In the genomic region with DNA sequence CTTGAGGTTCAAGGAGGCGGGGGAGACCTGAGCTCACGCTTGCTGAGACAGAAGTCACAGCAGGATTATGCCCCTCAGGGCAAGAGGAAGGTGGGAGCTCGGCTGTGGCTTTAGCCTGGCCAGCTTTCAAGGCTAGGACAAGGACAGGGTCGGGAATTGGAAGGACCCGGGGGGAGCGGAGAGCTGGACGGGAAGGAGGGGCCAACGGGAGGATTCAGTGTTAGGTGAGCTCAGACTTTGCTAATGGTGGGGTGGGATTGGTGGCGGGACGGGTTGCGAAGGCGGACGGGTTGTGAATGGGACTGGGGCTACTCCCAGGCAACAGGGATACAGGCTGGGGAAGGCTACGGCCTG, we compare ENCODE assay signal across 8 cellular contexts. TPM values are rescaled to one million over a fixed set of nuclear protein-coding genes. Genes with fewer than 3 reads are reported as not detected.
DNase-seq lines count a peak whose midpoint lies in the region; ATAC-seq and TF ChIP-seq lines count a peak whose summit lies in the region.

No MANE protein-coding gene starts in this region.

- H3K27ac ChIP-seq in breast epithelium (peak overlapping the region; percentile 97 to 100), mesendoderm (ENCODE audit: low read depth, low read length) (peak overlapping the region; percentile 66), aorta (ENCODE audit: low read depth in 1 of 2, low read length in 2 of 2) (peak overlapping the region in 1 of 2 donors; percentile 26)

- H4K5ac ChIP-seq in mesendoderm (ENCODE audit: low read length) = no peak overlapping the region

- no peak overlapping the region for H4K8ac ChIP-seq in mesendoderm (ENCODE audit: low read depth, low read length)

- H3K4me1 ChIP-seq in breast epithelium (peaks cover 7 to 13% of the 10 kb centered on the region in 2 donors), mesendoderm (ENCODE audit: control insufficient read depth, low read depth, low read length) (peaks cover 2% of the 10 kb centered on the region), aorta (ENCODE audit: control insufficient read depth in 1 of 2, insufficient read depth in 2 of 2, low read length in 2 of 2) (no peaks in the 10 kb centered on the region)

- H2BK5ac ChIP-seq in mesendoderm (ENCODE audit: low read length) = no peak overlapping the region

- H3K4me3 ChIP-seq in breast epithelium = peak overlapping the region; percentile 58 to 94 (median 69)
- peak overlapping the region; percentile 71 for H3K4me3 ChIP-seq in mesendoderm (ENCODE audit: low read length)
- H3K4me3 ChIP-seq in aorta (ENCODE audit: low read length in 2 of 2) = peak overlapping the region; percentile 11

- no peak overlapping the region for H2BK15ac ChIP-seq in mesendoderm (replicated peaks; ENCODE audit: low read depth)

- no peaks in the 10 kb centered on the region for H3K9me3 Mint-ChIP-seq in stimulated activated naive CD8-positive, alpha-beta T cell treated with anti-CD3 and anti-CD28 coated beads, Interleukin-15, Interleukin-2, amounts not matched to agents 100 ng/mL and 50 ng/mL, for 24 hours

- no peak overlapping the region for H2AK5ac ChIP-seq in mesendoderm (ENCODE audit: low read length)

- TF ChIP-seq CTCF in breast epithelium (IDR thresholded peaks at IDR 0.05) = no peak

- H3K9me3 ChIP-seq in breast epithelium (no peaks in the 10 kb centered on the region), aorta (ENCODE audit: control insufficient read depth, low read length) (no peaks in the 10 kb centered on the region)

- peak overlapping the region; percentile 93 for H3K4me3 Mint-ChIP-seq in stimulated activated naive CD8-positive, alpha-beta T cell treated with anti-CD3 and anti-CD28 coated beads, Interleukin-15, Interleukin-2, amounts not matched to agents 100 ng/mL and 50 ng/mL, for 24 hours

- TF ChIP-seq POLR2A in breast epithelium (IDR thresholded peaks at IDR 0.05) = no peak

- H3K4ac ChIP-seq in mesendoderm (ENCODE audit: low read depth, low read length) = no peak overlapping the region

- WGBS in mesendoderm (ENCODE audit: extremely low coverage, insufficient coverage, low lambda C conversion rate) = no CpG with 5 or more reads among the region's 14 CpGs
- 2% methylated on average over 14 of the region's 14 CpGs for WGBS in aorta, 2 donors

- ATAC-seq in stimulated activated naive CD8-positive, alpha-beta T cell treated with anti-CD3 and anti-CD28 coated beads, Interleukin-15, Interleukin-2, amounts not matched to agents 100 U/mL and 50 U/mL, for 24 hours = no peak
- ATAC-seq in aorta (ENCODE audit: low FRiP score) (no peak), HG02678 (IDR thresholded peaks at IDR 0.05; ENCODE audit: unreplicated experiment) (no peak), GM18907 (IDR thresholded peaks at IDR 0.05; ENCODE audit: unreplicated experiment) (no peak), GM21737 (IDR thresholded peaks at IDR 0.05; ENCODE audit: unreplicated experiment) (no peak)

- no peaks in the 10 kb centered on the region for H3K27me3 Mint-ChIP-seq in stimulated activated naive CD8-positive, alpha-beta T cell treated with anti-CD3 and anti-CD28 coated beads, Interleukin-15, Interleukin-2, amounts not matched to agents 100 ng/mL and 50 ng/mL, for 24 hours

- H3K36me3 Mint-ChIP-seq in stimulated activated naive CD8-positive, alpha-beta T cell treated with anti-CD3 and anti-CD28 coated beads, Interleukin-15, Interleukin-2, amounts not matched to agents 100 ng/mL and 50 ng/mL, for 24 hours (ENCODE audit: low read depth) = peaks cover 25% of the 10 kb centered on the region

- H2BK120ac ChIP-seq in mesendoderm (ENCODE audit: low read depth, low read length) = no peak overlapping the region

- H3K79me1 ChIP-seq in mesendoderm (ENCODE audit: low read length) = no peaks in the 10 kb centered on the region

- intact Hi-C loops in breast epithelium (cut with DNase I; ENCODE audit: low total_unique reads) (no loop called here), aorta (cut with DNase I) (loop anchor here in 1 of 2 donors (5.0 kb wide), 1 partner anchor 106 kb away; no protein-coding TSS in a partner anchor)

- H3K27ac Mint-ChIP-seq in stimulated activated naive CD8-positive, alpha-beta T cell treated with anti-CD3 and anti-CD28 coated beads, Interleukin-15, Interleukin-2, amounts not matched to agents 100 ng/mL and 50 ng/mL, for 24 hours = peak overlapping the region; percentile 93

- H3K4me1 Mint-ChIP-seq in stimulated activated naive CD8-positive, alpha-beta T cell treated with anti-CD3 and anti-CD28 coated beads, Interleukin-15, Interleukin-2, amounts not matched to agents 100 ng/mL and 50 ng/mL, for 24 hours (ENCODE audit: low read depth) = peaks cover 23% of the 10 kb centered on the region

- no peak for DNase-seq in stimulated activated naive CD8-positive, alpha-beta T cell treated with anti-CD3 and anti-CD28 coated beads, Interleukin-15, Interleukin-2, amounts not matched to agents 100 U/mL and 50 U/mL, for 24 hours
- DNase-seq in breast epithelium (ENCODE audit: low spot score in 2 of 2) = no peak
- DNase-seq in mesendoderm = no peak
- no peak for DNase-seq in aorta

- H3K36me3 ChIP-seq in breast epithelium = no peaks in the 10 kb centered on the region
- H3K36me3 ChIP-seq in mesendoderm (ENCODE audit: control insufficient read depth, insufficient read depth, low read length) = no peaks in the 10 kb centered on the region
- no peaks in the 10 kb centered on the region for H3K36me3 ChIP-seq in aorta (ENCODE audit: control insufficient read depth in 1 of 2, insufficient read depth in 2 of 2, low read length in 1 of 2)

- peak overlapping the region; percentile 71 for H3K4me2 ChIP-seq in mesendoderm (ENCODE audit: low read length)

- peaks cover 30% of the 10 kb centered on the region for H3K79me2 ChIP-seq in mesendoderm (ENCODE audit: control insufficient read depth, insufficient read depth, low read length)

- H3K23ac ChIP-seq in mesendoderm (ENCODE audit: low read length) = no peak overlapping the region

- H3K9ac ChIP-seq in mesendoderm (ENCODE audit: low read length) = peak overlapping the region; percentile 71

- H3K27me3 ChIP-seq in breast epithelium (no peaks in the 10 kb centered on the region), mesendoderm (ENCODE audit: insufficient read depth, low read length, poor library complexity) (no peaks in the 10 kb centered on the region), aorta (ENCODE audit: control insufficient read depth in 1 of 2, insufficient read depth in 2 of 2, low read length in 1 of 2) (no peaks in the 10 kb centered on the region)

- H3K18ac ChIP-seq in mesendoderm (ENCODE audit: low read length) = no peak overlapping the region

- peak overlapping the region; percentile 84 for H3K56ac ChIP-seq in mesendoderm (ENCODE audit: low read length)

RNA-seq across cellular contexts. Expression of gene RIBC1, which starts 0.2 kb away (rescaled TPM):
- 1 to 10 TPM; 2.0 to 2.9 (median 2.1) TPM for total RNA-seq in breast epithelium
- 1.00 TPM for polyA plus RNA-seq in mesendoderm (2013, experiment 1 of 2)
- polyA plus RNA-seq in mesendoderm (2013, experiment 2 of 2) = 0.92 TPM
- under 1 TPM; 0.48 to 0.58 TPM for total RNA-seq in aorta
- polyA plus RNA-seq in aorta = 1 to 10 TPM in 1 of 2 donors, under 1 TPM in 1; 0.69 to 1.0 TPM

RNA-seq across cellular contexts. Expression of gene SMC1A, which starts 0.4 kb away (rescaled TPM):
- total RNA-seq in breast epithelium (10 to 100 TPM; 25.3 to 38.3 (median 34.1) TPM), aorta (10 to 100 TPM; 53.9 to 57.3 TPM)
- 61.8 TPM for polyA plus RNA-seq in mesendoderm (2013, experiment 1 of 2)
- 64.2 TPM for polyA plus RNA-seq in mesendoderm (2013, experiment 2 of 2)
- polyA plus RNA-seq in aorta = 1 to 10 TPM; 5.6 to 9.0 TPM

RNA-seq across cellular contexts. Expression of gene HSD17B10, which starts 11.3 kb away (rescaled TPM):
- total RNA-seq in breast epithelium = 10 to 100 TPM; 64.8 to 77.7 (median 68.8) TPM
- 108 TPM for polyA plus RNA-seq in mesendoderm (2013, experiment 1 of 2)
- 108 TPM for polyA plus RNA-seq in mesendoderm (2013, experiment 2 of 2)
- total RNA-seq in aorta = 10 to 100 TPM; 51.0 to 64.2 TPM
- 10 to 100 TPM; 75.8 to 86.0 TPM for polyA plus RNA-seq in aorta

Comparison
In these comparisons a context has a peak if more than half of its experiments do, and no peak if none do; other contexts are left out.
1. H3K4me3 ChIP-seq: peak in every context shown above with its lines; median percentile 71 in mesendoderm; 69 in breast epithelium; 11 in aorta.